In genomic region chr13:30726192-30726591, GRCh38 we compare ENCODE assay signal across 26 cellular contexts. TPM values are rescaled to one million over a fixed set of nuclear protein-coding genes. Genes with fewer than 3 reads are reported as not detected.
"Had no signal": no experiment of that assay in that cellular context is flagged by ENCODE, and none has a peak within 500 bp of the region (broad histone marks: within the 10 kb centered on the region; RNA-seq: fewer than 3 reads in every experiment).

No MANE protein-coding gene starts in this region.

- H3K9me3 Mint-ChIP-seq: effector memory CD8-positive, alpha-beta T cell; memory B cell; mesothelial cell of epicardium; natural killer cell treated with Interleukin-12 subunit alpha and Interleukin-12 subunit beta and Interleukin-15 and Interleukin-18, amount 100 ng/mL, for 72 hours; neural crest cell had no signal

- H3K27me3 ChIP-seq: esophagus squamous epithelium, neutrophil, pancreas, right lobe of liver, stomach, thyroid gland had no signal

- H3K27ac Mint-ChIP-seq: memory B cell; mesothelial cell of epicardium; natural killer cell treated with Interleukin-12 subunit alpha and Interleukin-12 subunit beta and Interleukin-15 and Interleukin-18, amount 100 ng/mL, for 72 hours; type B pancreatic cell had no signal

- H3K4me1 ChIP-seq: esophagus squamous epithelium, pancreas, right lobe of liver, thyroid gland had no signal

- H3K4me3 Mint-ChIP-seq: effector memory CD8-positive, alpha-beta T cell; memory B cell; mesothelial cell of epicardium; naive B cell; natural killer cell treated with Interleukin-12 subunit alpha and Interleukin-12 subunit beta and Interleukin-15 and Interleukin-18, amount 100 ng/mL, for 72 hours; neural crest cell; type B pancreatic cell had no signal

- FAIRE-seq: endometrium, keratinocyte, pancreas had no signal

- H3K27ac ChIP-seq: esophagus squamous epithelium, neutrophil, pancreas, right lobe of liver, stomach, thyroid gland had no signal

- H3K27me3 Mint-ChIP-seq: effector memory CD8-positive, alpha-beta T cell; memory B cell; naive B cell; natural killer cell treated with Interleukin-12 subunit alpha and Interleukin-12 subunit beta and Interleukin-15 and Interleukin-18, amount 100 ng/mL, for 72 hours had no signal

- H3K4me3 ChIP-seq: esophagus squamous epithelium, lung, mucosa of descending colon, pancreas, right lobe of liver, smooth muscle cell, stomach, thyroid gland had no signal

- H3K36me3 ChIP-seq: esophagus squamous epithelium, neutrophil, pancreas, right lobe of liver, stomach, thyroid gland had no signal

- H3K4me2 ChIP-seq: smooth muscle cell had no signal

- ATAC-seq: effector memory CD8-positive, alpha-beta T cell; mucosa of descending colon; natural killer cell treated with Interleukin-12 subunit alpha and Interleukin-12 subunit beta and Interleukin-15 and Interleukin-18, amount 100 ng/mL, for 72 hours had no signal

- H3K9me3 ChIP-seq: esophagus squamous epithelium, mucosa of descending colon, neutrophil, pancreas, right lobe of liver, stomach, thyroid gland had no signal

- DNase-seq: cortex of kidney; effector memory CD8-positive, alpha-beta T cell; erythroblast; esophagus squamous epithelium; foreskin melanocyte; mucosa of descending colon; naive B cell; pancreas; right lobe of liver; stimulated activated CD4-positive, alpha-beta T cell treated with anti-CD3 and anti-CD28 coated beads, Interleukin-12 subunit alpha, Interleukin-12 subunit beta, amount 100 ng/mL, for 4 hours; stimulated activated CD4-positive, alpha-beta T cell treated with anti-CD3 and anti-CD28 coated beads, Interleukin-1b, Interleukin-23, amount 100 ng/mL, for 48 hours; stimulated activated CD4-positive, alpha-beta T cell treated with anti-CD3 and anti-CD28 coated beads, Interleukin-4, amount 100 ng/mL, for 1 hour; stimulated activated CD8-positive, alpha-beta memory T cell treated with anti-CD3 and anti-CD28 coated beads, Interleukin-4, amount 100 ng/mL, for 48 hours; stimulated activated naive CD4-positive, alpha-beta T cell; stomach; thyroid gland had no signal

RNA-seq across cellular contexts. Expression of gene ALOX5AP, which starts 9.2 kb away (rescaled TPM):
- total RNA-seq: neural crest cell, smooth muscle cell had no signal
